19 cellular contexts compared by ENCODE assay signal in genomic region chr4:39495446-39496208, GRCh38. TPM values are rescaled to one million over a fixed set of nuclear protein-coding genes. Genes with fewer than 3 reads are reported as not detected.
DNase-seq lines count a peak whose midpoint lies in the region; ATAC-seq, FAIRE-seq and TF ChIP-seq lines count a peak whose summit lies in the region.
"Had no signal": no experiment of that assay in that cellular context is flagged by ENCODE, and none has a peak within 500 bp of the region (broad histone marks: within the 10 kb centered on the region; RNA-seq: fewer than 3 reads in every experiment).

No MANE protein-coding gene starts in this region.

- ATAC-seq in foreskin keratinocyte (peak; percentile 88), GM19463 (IDR thresholded peaks at IDR 0.05; ENCODE audit: unreplicated experiment) (no peak)
- ATAC-seq: heart right ventricle; stimulated activated naive CD8-positive, alpha-beta T cell treated with anti-CD3 and anti-CD28 coated beads, Interleukin-15, Interleukin-2, amounts not matched to agents 100 U/mL and 50 U/mL, for 24 hours had no signal

- no peak for TF ChIP-seq POLR2A in prostate gland (IDR thresholded peaks at IDR 0.05)

- H3K4me2 ChIP-seq in astrocyte (ENCODE audit: low read length), result no peak overlapping the region

- 49% methylated on average over 4 of the region's 4 CpGs for WGBS in prostate gland

- H4K20me1 ChIP-seq in astrocyte (ENCODE audit: insufficient read depth, low read length), result no peaks in the 10 kb centered on the region

- TF ChIP-seq CTCF in LNCaP clone FGC (IDR thresholded peaks at IDR 0.05; ENCODE audit: control insufficient read depth, extremely low read depth, insufficient read depth) (no peak), astrocyte (IDR thresholded peaks at IDR 0.05; ENCODE audit: insufficient read depth, low read depth, low read length) (no peak), foreskin keratinocyte (conservative IDR thresholded peaks at IDR 0.05) (no peak), prostate gland (IDR thresholded peaks at IDR 0.05) (no peak)

- no peaks in the 10 kb centered on the region for H3K79me2 ChIP-seq in astrocyte (ENCODE audit: insufficient read depth, low read length)

- H3K9me3 Mint-ChIP-seq in astrocyte (ENCODE audit: unreplicated experiment), result peaks cover 1% of the 10 kb centered on the region
- no peaks in the 10 kb centered on the region for H3K9me3 Mint-ChIP-seq in activated naive CD4-positive, alpha-beta T cell treated with anti-CD3 and anti-CD28 coated beads for 36 hours
- H3K9me3 Mint-ChIP-seq: activated naive CD8-positive, alpha-beta T cell treated with anti-CD3 and anti-CD28 coated beads for 36 hours had no signal

- DNase-seq in LNCaP clone FGC (ENCODE audit: low read depth), result peak; percentile 67
- peak; percentile 10 for DNase-seq in astrocyte (ENCODE audit: low read depth)
- DNase-seq in foreskin keratinocyte, result peak; percentile 67 to 89
- peak; percentile 6 for DNase-seq in prostate gland (ENCODE audit: low spot score)
- no peak for DNase-seq in activated naive CD4-positive, alpha-beta T cell treated with anti-CD3 and anti-CD28 coated beads for 36 hours
- no peak for DNase-seq in effector memory CD4-positive, alpha-beta T cell
- DNase-seq: activated naive CD8-positive, alpha-beta T cell treated with anti-CD3 and anti-CD28 coated beads for 36 hours; BE2C; Caco-2; heart right ventricle; NCI-H1417; NCI-H526 treated with DMSO at 0.1 percent for 48 hours; occipital lobe; stimulated activated naive CD8-positive, alpha-beta T cell treated with anti-CD3 and anti-CD28 coated beads, Interleukin-15, Interleukin-2, amounts not matched to agents 100 U/mL and 50 U/mL, for 24 hours; T1000; transverse colon had no signal

- no peaks in the 10 kb centered on the region for H3K27me3 Mint-ChIP-seq in astrocyte (ENCODE audit: low read depth, unreplicated experiment)
- H3K27me3 Mint-ChIP-seq in activated naive CD4-positive, alpha-beta T cell treated with anti-CD3 and anti-CD28 coated beads for 36 hours (ENCODE audit: low read depth), result no peaks in the 10 kb centered on the region
- H3K27me3 Mint-ChIP-seq: activated naive CD8-positive, alpha-beta T cell treated with anti-CD3 and anti-CD28 coated beads for 36 hours had no signal

- H3K9me3 ChIP-seq in astrocyte (ENCODE audit: insufficient read depth, low read depth, low read length), result no peaks in the 10 kb centered on the region
- H3K9me3 ChIP-seq in prostate gland, result no peaks in the 10 kb centered on the region
- H3K9me3 ChIP-seq in effector memory CD4-positive, alpha-beta T cell (ENCODE audit: control insufficient read depth, low read length), result no peaks in the 10 kb centered on the region
- H3K9me3 ChIP-seq: BE2C, Caco-2, heart right ventricle, transverse colon had no signal

- H3K36me3 ChIP-seq in astrocyte (ENCODE audit: insufficient read depth, low read length), result peaks cover 24% of the 10 kb centered on the region
- H3K36me3 ChIP-seq in prostate gland, result no peaks in the 10 kb centered on the region
- peaks cover 4% of the 10 kb centered on the region for H3K36me3 ChIP-seq in effector memory CD4-positive, alpha-beta T cell (ENCODE audit: control insufficient read depth, insufficient read depth, low read length)

- no peak overlapping the region for H3K4me3 ChIP-seq in LNCaP clone FGC (ENCODE audit: low read depth, low read length)
- H3K4me3 ChIP-seq in astrocyte (ENCODE audit: insufficient read depth, low read depth, low read length), result no peak overlapping the region
- no peak overlapping the region for H3K4me3 ChIP-seq in prostate gland
- H3K4me3 ChIP-seq in effector memory CD4-positive, alpha-beta T cell (ENCODE audit: insufficient read depth, low read depth, low read length, poor library complexity, severe bottlenecking), result no peak overlapping the region
- H3K4me3 ChIP-seq: heart right ventricle, lung, transverse colon had no signal

- H3K27ac Mint-ChIP-seq in astrocyte (ENCODE audit: unreplicated experiment), result no peak overlapping the region
- H3K27ac Mint-ChIP-seq in activated naive CD4-positive, alpha-beta T cell treated with anti-CD3 and anti-CD28 coated beads for 36 hours, result no peak overlapping the region
- H3K27ac Mint-ChIP-seq: activated naive CD8-positive, alpha-beta T cell treated with anti-CD3 and anti-CD28 coated beads for 36 hours had no signal

- H3K4me1 ChIP-seq in astrocyte (ENCODE audit: insufficient read depth, low read length) (peaks cover 5% of the 10 kb centered on the region), foreskin keratinocyte (peaks cover 8% of the 10 kb centered on the region), prostate gland (replicated peaks) (no peaks in the 10 kb centered on the region)
- no peaks in the 10 kb centered on the region for H3K4me1 ChIP-seq in effector memory CD4-positive, alpha-beta T cell (ENCODE audit: control insufficient read depth, insufficient read depth, low read length, poor library complexity, severe bottlenecking)
- H3K4me1 ChIP-seq: BE2C, heart right ventricle, transverse colon had no signal

- intact Hi-C loops in prostate gland (cut with DNase I), result no loop called here
- intact Hi-C loops in activated naive CD4-positive, alpha-beta T cell treated with anti-CD3 and anti-CD28 coated beads for 36 hours (cut with micrococcal nuclease), result no loop called here

- H3K27me3 ChIP-seq in astrocyte (ENCODE audit: insufficient read depth, low read length) (no peaks in the 10 kb centered on the region), foreskin keratinocyte (no peaks in the 10 kb centered on the region), prostate gland (replicated peaks; ENCODE audit: insufficient read depth) (no peaks in the 10 kb centered on the region)
- H3K27me3 ChIP-seq in effector memory CD4-positive, alpha-beta T cell (replicated peaks; ENCODE audit: control insufficient read depth, insufficient read depth, low read length, poor library complexity, severe bottlenecking), result no peaks in the 10 kb centered on the region
- H3K27me3 ChIP-seq: BE2C, heart right ventricle, transverse colon had no signal

- H3K9ac ChIP-seq in astrocyte (ENCODE audit: low read length), result no peak overlapping the region

- CTCF ChIA-PET in activated naive CD4-positive, alpha-beta T cell treated with anti-CD3 and anti-CD28 coated beads for 36 hours (lab: Charles Lee), result interaction anchor here (0.6 to 2.2 kb wide), 2 partner anchors 26 to 270 kb away, joined by 4 to 8 read pairs; no protein-coding TSS in a partner anchor

- H3K4me3 Mint-ChIP-seq in astrocyte (ENCODE audit: unreplicated experiment), result no peak overlapping the region
- H3K4me3 Mint-ChIP-seq in activated naive CD4-positive, alpha-beta T cell treated with anti-CD3 and anti-CD28 coated beads for 36 hours, result no peak overlapping the region
- H3K4me3 Mint-ChIP-seq: activated naive CD8-positive, alpha-beta T cell treated with anti-CD3 and anti-CD28 coated beads for 36 hours had no signal

- peaks cover 6% of the 10 kb centered on the region for H3K36me3 Mint-ChIP-seq in astrocyte (ENCODE audit: low read depth, unreplicated experiment)
- H3K36me3 Mint-ChIP-seq in activated naive CD4-positive, alpha-beta T cell treated with anti-CD3 and anti-CD28 coated beads for 36 hours (ENCODE audit: low read depth), result peaks cover 7% of the 10 kb centered on the region

- no peak for FAIRE-seq in astrocyte (lab: Jason Lieb, UNC)
- FAIRE-seq: H54 had no signal

- H3K4me1 Mint-ChIP-seq in astrocyte (ENCODE audit: low read depth, unreplicated experiment), result no peaks in the 10 kb centered on the region
- no peaks in the 10 kb centered on the region for H3K4me1 Mint-ChIP-seq in activated naive CD4-positive, alpha-beta T cell treated with anti-CD3 and anti-CD28 coated beads for 36 hours (ENCODE audit: low read depth)
- H3K4me1 Mint-ChIP-seq: activated naive CD8-positive, alpha-beta T cell treated with anti-CD3 and anti-CD28 coated beads for 36 hours had no signal

- H2AFZ ChIP-seq in astrocyte (ENCODE audit: low read depth, low read length), result no peak overlapping the region

- H3K27ac ChIP-seq in astrocyte (ENCODE audit: low read depth, low read length) (no peak overlapping the region), foreskin keratinocyte (no peak overlapping the region), prostate gland (no peak overlapping the region)
- no peak overlapping the region for H3K27ac ChIP-seq in effector memory CD4-positive, alpha-beta T cell (ENCODE audit: insufficient read depth, low read length, poor library complexity, severe bottlenecking)
- H3K27ac ChIP-seq: heart right ventricle, transverse colon had no signal

RNA-seq across cellular contexts. Expression of gene UGDH, which starts 31.6 kb away (rescaled TPM):
- total RNA-seq in astrocyte, result 111 and 114 TPM in 2 replicates
- 33.3 and 33.9 TPM in 2 replicates for total RNA-seq in foreskin keratinocyte
- 13.2 and 14.0 TPM in 2 replicates for polyA plus RNA-seq in foreskin keratinocyte
- total RNA-seq in prostate gland, result 100 to 1,000 TPM in 1 of 2 donors, 10 to 100 TPM in 1; 59.0 to 147 TPM
- 10 to 100 TPM; 11.7 to 14.6 TPM for total RNA-seq in activated naive CD4-positive, alpha-beta T cell treated with anti-CD3 and anti-CD28 coated beads for 36 hours

RNA-seq across cellular contexts. Expression of gene LIAS, which starts 36.8 kb away (rescaled TPM):
- 9.6 and 11.0 TPM in 2 replicates for total RNA-seq in astrocyte
- 12.6 and 13.8 TPM in 2 replicates for total RNA-seq in foreskin keratinocyte
- 12.2 and 14.7 TPM in 2 replicates for polyA plus RNA-seq in foreskin keratinocyte
- total RNA-seq in prostate gland, result 10 to 100 TPM; 11.2 to 15.3 TPM
- 10 to 100 TPM; 30.9 to 31.7 TPM for total RNA-seq in activated naive CD4-positive, alpha-beta T cell treated with anti-CD3 and anti-CD28 coated beads for 36 hours

RNA-seq across cellular contexts. Expression of gene RPL9, which starts 36.9 kb away (rescaled TPM):
- total RNA-seq in astrocyte (963 and 1,047 TPM in 2 replicates), foreskin keratinocyte (1,530 and 1,563 TPM in 2 replicates), prostate gland (1,000 to 10,000 TPM; 1,563 to 5,624 TPM)
- 1,924 and 2,024 TPM in 2 replicates for polyA plus RNA-seq in foreskin keratinocyte
- total RNA-seq in activated naive CD4-positive, alpha-beta T cell treated with anti-CD3 and anti-CD28 coated beads for 36 hours, result 1,000 to 10,000 TPM; 2,383 to 2,428 TPM

Comparison
In these comparisons a context has a peak if more than half of its experiments do, and no peak if none do; other contexts are left out.
1. DNase-seq: peak in LNCaP clone FGC (single experiment), astrocyte (single experiment), foreskin keratinocyte (2 of 2) and prostate gland (single experiment); none in activated naive CD4-positive, alpha-beta T cell treated with anti-CD3 and anti-CD28 coated beads for 36 hours (single experiment) and effector memory CD4-positive, alpha-beta T cell (0 of 3).